In the genomic region with DNA sequence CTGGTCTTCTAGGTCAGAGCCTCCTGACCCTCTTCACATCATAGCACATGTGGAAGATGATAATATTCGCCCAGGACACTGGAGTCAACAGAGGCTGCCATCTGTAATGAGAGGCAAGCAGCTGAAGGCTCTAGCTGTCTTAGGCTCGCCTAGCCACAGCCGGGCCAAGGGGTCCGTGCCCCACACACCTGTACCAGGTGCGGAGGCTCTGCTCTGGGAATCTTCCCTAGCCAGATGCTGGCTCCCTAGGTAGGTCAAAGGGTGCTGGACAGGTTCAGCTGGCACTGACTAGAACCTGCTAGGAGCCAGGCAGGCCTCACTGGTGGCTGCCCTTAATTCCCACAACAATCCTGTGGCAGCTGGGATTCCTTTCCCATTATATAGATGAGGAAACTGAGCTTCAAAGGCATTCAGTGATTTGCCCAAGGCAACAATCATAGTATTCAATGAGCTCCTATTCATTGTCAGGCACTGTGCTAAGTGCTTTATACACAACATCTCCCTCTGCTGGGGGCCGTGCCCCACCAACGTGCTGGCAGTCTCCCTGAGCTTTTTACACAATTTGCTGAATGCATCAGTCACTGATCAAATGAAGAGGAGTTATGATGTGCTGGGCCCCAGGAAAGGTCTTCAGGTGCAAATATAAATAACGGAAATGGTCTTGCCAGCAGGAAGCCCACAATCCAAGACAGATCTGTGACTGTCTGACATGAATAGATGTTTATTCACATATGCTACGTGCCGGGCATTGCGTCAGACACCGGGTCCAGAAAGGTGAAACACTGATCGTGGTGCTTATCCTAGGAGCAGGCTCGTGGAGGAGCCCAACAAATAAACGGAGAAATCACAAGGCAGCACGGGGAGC, we compare ENCODE assay signal across 14 cellular contexts. TPM values are rescaled to one million over a fixed set of nuclear protein-coding genes. Genes with fewer than 3 reads are reported as not detected.
A peak's percentile ranks its signal among the peaks of the same experiment; 100 is the strongest.
DNase-seq lines count a peak whose midpoint lies in the region; FAIRE-seq and TF ChIP-seq lines count a peak whose summit lies in the region.
"Had no signal": no experiment of that assay in that cellular context is flagged by ENCODE, and none has a peak within 500 bp of the region (broad histone marks: within the 10 kb centered on the region; RNA-seq: fewer than 3 reads in every experiment).

No MANE protein-coding gene starts in this region.

- H3K79me1 ChIP-seq in H1 (ENCODE audit: low read depth, low read length): no peaks in the 10 kb centered on the region

- DNase-seq in AG04450 (ENCODE audit: low read depth, low spot score) (no peak), EH (ENCODE audit: low read depth) (peak; percentile 24), NCI-H1694 (lab: John Stamatoyannopoulos, UW) (peak; percentile 39), H1 (ENCODE audit: low read depth in 1 of 2, low spot score in 2 of 2) (no peak), esophagus squamous epithelium (lab: John Stamatoyannopoulos, UW) (no peak), mesothelial cell of epicardium (ENCODE audit: low spot score in 2 of 2, unreplicated experiment in 2 of 2) (no peak), RWPE1 (ENCODE audit: low spot score) (no peak), cerebellum (ENCODE audit: low spot score) (no peak)
- DNase-seq: COR-L47, foreskin fibroblast, NCI-H526 treated with DMSO at 0.1 percent for 48 hours, nephron progenitor cell had no signal

- H3K4me3 Mint-ChIP-seq in mesothelial cell of epicardium: no peak overlapping the region
- H3K4me3 Mint-ChIP-seq: nephron progenitor cell had no signal

- no peak overlapping the region for H3K4me2 ChIP-seq in H1 (ENCODE audit: insufficient read depth in 1 of 2, low read depth in 2 of 2, low read length in 2 of 2)

- H3K4ac ChIP-seq in H1 (replicated peaks; ENCODE audit: insufficient read length, low read depth, low read length): no peak overlapping the region

- H2BK20ac ChIP-seq in H1 (ENCODE audit: low read length): no peak overlapping the region

- H4K8ac ChIP-seq in H1 (ENCODE audit: extremely low read depth, insufficient read depth, low read length): no peak overlapping the region

- H4K20me1 ChIP-seq in H1 (replicated peaks in 1 of 2; ENCODE audit: control insufficient read depth in 1 of 2, insufficient read depth in 2 of 2, low read length in 2 of 2): no peaks in the 10 kb centered on the region

- no peak overlapping the region for H2BK5ac ChIP-seq in H1 (ENCODE audit: low read depth, low read length)

- H2BK15ac ChIP-seq in H1 (ENCODE audit: low read length): no peak overlapping the region

- no peak overlapping the region for H3K9ac ChIP-seq in H1 (replicated peaks in 1 of 4; ENCODE audit: extremely low read depth in 1 of 4, low read depth in 3 of 4, low read length in 3 of 4)

- peaks cover 6% of the 10 kb centered on the region for H3K27me3 Mint-ChIP-seq in mesothelial cell of epicardium (ENCODE audit: low read depth)

- H3K36me3 ChIP-seq in H1 (ENCODE audit: control insufficient read depth in 2 of 4, insufficient read depth in 4 of 4, low read length in 3 of 4) (no peaks in the 10 kb centered on the region), esophagus squamous epithelium (no peaks in the 10 kb centered on the region)

- H4K91ac ChIP-seq in H1 (replicated peaks; ENCODE audit: insufficient read length, low read length): no peak overlapping the region

- POLR2A ChIA-PET in AG04450 (lab: Yijun Ruan, JAX) (no interaction called here), H1 (lab: Charles Lee; ENCODE audit: partially characterized antibody) (no interaction called here), RWPE1 (lab: Yijun Ruan, JAX; ENCODE audit: low non-redundant PET) (no interaction called here)

- peaks cover 7% of the 10 kb centered on the region for H3K27me3 ChIP-seq in AG04450 (ENCODE audit: control insufficient read depth, insufficient read depth, low read length)
- H3K27me3 ChIP-seq in H1 (replicated peaks in 1 of 4; ENCODE audit: control insufficient read depth in 3 of 4, extremely low read depth in 1 of 4, insufficient read depth in 3 of 4, low read length in 3 of 4): no peaks in the 10 kb centered on the region
- H3K27me3 ChIP-seq in esophagus squamous epithelium: no peaks in the 10 kb centered on the region

- no peaks in the 10 kb centered on the region for H3K4me1 ChIP-seq in H1 (replicated peaks in 1 of 4; ENCODE audit: control insufficient read depth in 3 of 4, insufficient read depth in 4 of 4, low read length in 3 of 4)
- H3K4me1 ChIP-seq in esophagus squamous epithelium: no peaks in the 10 kb centered on the region

- H2AFZ ChIP-seq in H1 (ENCODE audit: low read length): no peak overlapping the region

- H2BK120ac ChIP-seq in H1 (replicated peaks; ENCODE audit: low read depth, low read length): no peak overlapping the region

- H3K36me3 Mint-ChIP-seq in mesothelial cell of epicardium: no peaks in the 10 kb centered on the region
- H3K36me3 Mint-ChIP-seq: activated naive CD4-positive, alpha-beta T cell treated with anti-CD3 and anti-CD28 coated beads, Interleukin-2, amount 50 U/mL, for 72 hours had no signal

- H3K23me2 ChIP-seq in H1 (ENCODE audit: low read depth, low read length): no peaks in the 10 kb centered on the region

- no peak overlapping the region for H3K18ac ChIP-seq in H1 (ENCODE audit: extremely low read depth, low read length)

- H3K27ac Mint-ChIP-seq in mesothelial cell of epicardium: no peak overlapping the region
- H3K27ac Mint-ChIP-seq: activated naive CD4-positive, alpha-beta T cell treated with anti-CD3 and anti-CD28 coated beads, Interleukin-2, amount 50 U/mL, for 72 hours; nephron progenitor cell had no signal

- H3K56ac ChIP-seq in H1 (replicated peaks; ENCODE audit: insufficient read length, low read depth, low read length): no peak overlapping the region

- no peaks in the 10 kb centered on the region for H3K4me1 Mint-ChIP-seq in mesothelial cell of epicardium
- H3K4me1 Mint-ChIP-seq: nephron progenitor cell had no signal

- no peak overlapping the region for H2AK5ac ChIP-seq in H1 (ENCODE audit: low read depth, low read length)

- TF ChIP-seq RAD21 in H1 (IDR thresholded peaks at IDR 0.05 in 1 of 2, conservative IDR thresholded peaks at IDR 0.05 in 1 of 2; ENCODE audit: low read depth in 2 of 2, low read length in 2 of 2): peak in 1 of 2 experiments; percentile 27; a peak in 1 of 4 replicates

- H3K4me3 ChIP-seq in AG04450 (ENCODE audit: low read depth, low read length) (no peak overlapping the region), H1 (ENCODE audit: extremely low read depth in 1 of 4, insufficient read depth in 2 of 4, low read depth in 3 of 4, low read length in 4 of 4) (no peak overlapping the region), esophagus squamous epithelium (no peak overlapping the region)

- TF ChIP-seq POLR2A in H1 (IDR thresholded peaks at IDR 0.05; ENCODE audit: control extremely low read depth in 1 of 2, low read depth in 2 of 2, low read length in 2 of 2): no peak
- no peak for TF ChIP-seq POLR2A in esophagus squamous epithelium (IDR thresholded peaks at IDR 0.05)

- no peak for FAIRE-seq in H1 (lab: Jason Lieb, UNC)
- FAIRE-seq: colon had no signal

- no peak for TF ChIP-seq EP300 in H1 (IDR thresholded peaks at IDR 0.05; ENCODE audit: borderline replicate concordance in 1 of 2, low read depth in 2 of 2, low read length in 2 of 2)

- H3K27ac ChIP-seq in AG04450 (ENCODE audit: low read depth, low read length) (no peak overlapping the region), H1 (ENCODE audit: low read depth, low read length) (no peak overlapping the region), esophagus squamous epithelium (no peak overlapping the region), RWPE1 (no peak overlapping the region)

- H3K79me2 ChIP-seq in H1 (ENCODE audit: control insufficient read depth in 1 of 2, insufficient read depth in 2 of 2, low read length in 2 of 2): no peaks in the 10 kb centered on the region

- H3K14ac ChIP-seq in H1 (ENCODE audit: insufficient read length): no peak overlapping the region

- 79% methylated on average over 16 of the region's 16 CpGs; no CpG with 5 or more reads in 1 of the 2 experiments for WGBS in H1 (ENCODE audit: extremely low coverage in 1 of 2, insufficient coverage in 1 of 2, insufficient read length in 1 of 2, insufficient replicate concordance in 2 of 2, low coverage in 1 of 2, low lambda C conversion rate in 2 of 2, missing lambda C conversion rate in 1 of 2), 2 experiments
- WGBS in esophagus squamous epithelium, 2 donors: 65 to 68% methylated on average over 12 to 14 of the region's 16 CpGs

- H3K9me3 Mint-ChIP-seq in mesothelial cell of epicardium: no peaks in the 10 kb centered on the region
- H3K9me3 Mint-ChIP-seq: activated naive CD4-positive, alpha-beta T cell treated with anti-CD3 and anti-CD28 coated beads, Interleukin-2, amount 50 U/mL, for 72 hours; nephron progenitor cell had no signal

- H3K23ac ChIP-seq in H1 (ENCODE audit: insufficient read length): no peak overlapping the region

- TF ChIP-seq CTCF in AG04450 (IDR thresholded peaks at IDR 0.05; ENCODE audit: low read depth, low read length): peak; percentile 11; the same call in 1 of the 2 replicates
- peak; percentile 10 to 36 (median 11); a peak in 3 of 4 replicates for TF ChIP-seq CTCF in H1 (IDR thresholded peaks at IDR 0.05; ENCODE audit: control extremely low read depth in 1 of 3, insufficient read depth in 1 of 3, low read depth in 1 of 3, low read length in 3 of 3)
- TF ChIP-seq CTCF in esophagus squamous epithelium (IDR thresholded peaks at IDR 0.05): no peak
- TF ChIP-seq CTCF in mesothelial cell of epicardium (IDR thresholded peaks at IDR 0.05; ENCODE audit: unreplicated experiment): no peak
- TF ChIP-seq CTCF in RWPE1 (conservative IDR thresholded peaks at IDR 0.05; ENCODE audit: low read depth): no peak

- intact Hi-C loops in esophagus squamous epithelium (cut with DNase I): no loop called here

- H2BK12ac ChIP-seq in H1 (ENCODE audit: low read depth, low read length): no peak overlapping the region

- H3K9me3 ChIP-seq in AG04450 (ENCODE audit: control insufficient read depth, insufficient read depth, low read length) (no peaks in the 10 kb centered on the region), H1 (ENCODE audit: insufficient read depth in 2 of 2, low read depth in 1 of 2, low read length in 1 of 2) (no peaks in the 10 kb centered on the region), esophagus squamous epithelium (no peaks in the 10 kb centered on the region)

- CTCF ChIA-PET in AG04450 (lab: Charles Lee): interaction anchor here (0.6 to 1.0 kb wide), 2 partner anchors 99 to 194 kb away, joined by 3 read pairs; no protein-coding TSS in a partner anchor
- CTCF ChIA-PET in H1 (lab: Charles Lee; ENCODE audit: partially characterized antibody): interaction anchor here (0.7 to 2.2 kb wide), 7 partner anchors 11 to 608 kb away, joined by 3 to 10 read pairs (median 3); no protein-coding TSS in a partner anchor
- CTCF ChIA-PET in RWPE1 (lab: Yijun Ruan, JAX): no interaction called here

- no peak overlapping the region for H4K5ac ChIP-seq in H1 (ENCODE audit: insufficient read length, low read depth, low read length)

RNA-seq across cellular contexts. Expression of a gene that starts 58.0 kb away (rescaled TPM):
- polyA plus RNA-seq in AG04450 (2011; rRNA removed) (8.2 and 12.3 TPM in 2 replicates), H1 (2011; rRNA removed) (5.4 and 7.5 TPM in 2 replicates)
- polyA minus RNA-seq in AG04450 (2011; rRNA and poly(A)+ RNA removed): 7.4 and 13.5 TPM in 2 replicates
- 24.7 and 25.4 TPM in 2 replicates for total RNA-seq in H1 (2021; fragmentation: NEBNext Ultra II Directional; extraction: Animal tissue kit (Norgen Biotek cat#: 25700))
- polyA plus RNA-seq in H1 (2011; cell fraction: cytosol; rRNA removed): 9.9 TPM
- 5.2 TPM for polyA plus RNA-seq in H1 (2011; cell fraction: nucleus; rRNA removed)
- 11.0 to 15.2 TPM (median 12.3 TPM) in 4 replicates for polyA plus RNA-seq in H1 (2012, experiment 1 of 2)
- 2.0 TPM for polyA plus RNA-seq in H1 (2012, experiment 2 of 2)
- 14.9 TPM for polyA plus RNA-seq in H1 (2013, experiment 1 of 2)
- polyA plus RNA-seq in H1 (2013, experiment 2 of 2): 14.6 TPM
- polyA minus RNA-seq in H1 (2011; rRNA and poly(A)+ RNA removed): 12.3 and 17.1 TPM in 2 replicates
- 13.5 TPM for polyA minus RNA-seq in H1 (2011; cell fraction: cytosol; rRNA and poly(A)+ RNA removed)
- 16.8 TPM for polyA minus RNA-seq in H1 (2011; cell fraction: nucleus; rRNA and poly(A)+ RNA removed)
- total RNA-seq in esophagus squamous epithelium (10 to 100 TPM in 3 of 4 donors, 1 to 10 TPM in 1; 7.2 to 23.8 (median 11.5) TPM), mesothelial cell of epicardium (13.7 to 16.5 TPM (median 14.2 TPM) in 3 replicates), cerebellum (19.6 TPM)

Comparison
In these comparisons a context has a peak if more than half of its experiments do, and no peak if none do; other contexts are left out.
1. DNase-seq: peak in EH (single experiment) and NCI-H1694 (single experiment); none in AG04450 (single experiment), H1 (0 of 2), esophagus squamous epithelium (single experiment), mesothelial cell of epicardium (0 of 2), RWPE1 (single experiment) and cerebellum (single experiment).
2. CTCF ChIP-seq: peak in AG04450 (single experiment) and H1 (3 of 3); none in esophagus squamous epithelium (0 of 6), mesothelial cell of epicardium (single experiment) and RWPE1 (single experiment).